ENCODE assay signal across 20 cellular contexts in genomic region chr11:2555891-2556290, GRCh38.
DNase-seq lines count a peak whose midpoint lies in the region; ATAC-seq and TF ChIP-seq lines count a peak whose summit lies in the region.
"Had no signal": no experiment of that assay in that cellular context is flagged by ENCODE, and none has a peak within 500 bp of the region (broad histone marks: within the 10 kb centered on the region; RNA-seq: fewer than 3 reads in every experiment).

No MANE protein-coding gene starts in this region.

- no peak overlapping the region for H3K18ac ChIP-seq in mesenchymal stem cell (ENCODE audit: low read depth in 1 of 2, low read length in 2 of 2)

- peaks cover 0 to 38% of the 10 kb centered on the region in 2 experiments for H3K27me3 ChIP-seq in mesenchymal stem cell (ENCODE audit: control insufficient read depth in 1 of 2, insufficient read depth in 1 of 2, low read length in 2 of 2)
- H3K27me3 ChIP-seq in sigmoid colon, result no peaks in the 10 kb centered on the region
- H3K27me3 ChIP-seq: Peyer's patch had no signal

- H3K9me3 Mint-ChIP-seq in CD14-positive monocyte, result peaks cover 0 to 6% (median 1%) of the 10 kb centered on the region in 7 donors
- H3K9me3 Mint-ChIP-seq in stimulated activated memory B cell treated with anti-CD40 and anti-IgM and Interleukin-4, amounts not matched to agents 10 μg/mL and 1 μg/mL and 100 μg/mL, for 72 hours, result no peaks in the 10 kb centered on the region
- H3K9me3 Mint-ChIP-seq: CD4-positive, alpha-beta memory T cell had no signal

- H2BK5ac ChIP-seq in mesenchymal stem cell (ENCODE audit: low read depth, low read length, poor library complexity, severe bottlenecking), result no peak overlapping the region

- H3K9ac ChIP-seq in mesenchymal stem cell (ENCODE audit: low read length), result no peak overlapping the region

- no peak overlapping the region for H3K27ac ChIP-seq in mesenchymal stem cell (ENCODE audit: low read length, poor library complexity, severe bottlenecking)
- H3K27ac ChIP-seq in sigmoid colon, result no peak overlapping the region
- H3K27ac ChIP-seq in substantia nigra (ENCODE audit: low read depth, low read length, poor library complexity, severe bottlenecking), result no peak overlapping the region
- H3K27ac ChIP-seq: 22Rv1, Peyer's patch had no signal

- no peaks in the 10 kb centered on the region for H3K79me1 ChIP-seq in mesenchymal stem cell (replicated peaks; ENCODE audit: low read length, poor library complexity, severe bottlenecking)

- TF ChIP-seq POLR2A in sigmoid colon (IDR thresholded peaks at IDR 0.05), result no peak

- intact Hi-C loops in CD14-positive monocyte (cut with micrococcal nuclease), result no loop called here
- intact Hi-C loops in sigmoid colon (cut with DNase I), result no loop called here

- H3K4me3 Mint-ChIP-seq in CD14-positive monocyte, result no peak overlapping the region
- H3K4me3 Mint-ChIP-seq in stimulated activated memory B cell treated with anti-CD40 and anti-IgM and Interleukin-4, amounts not matched to agents 10 μg/mL and 1 μg/mL and 100 μg/mL, for 72 hours, result no peak overlapping the region
- H3K4me3 Mint-ChIP-seq: CD4-positive, alpha-beta memory T cell had no signal

- 89% methylated on average over 12 of the region's 12 CpGs for WGBS in mesenchymal stem cell
- 96% methylated on average over 12 of the region's 12 CpGs for WGBS in sigmoid colon, 2 donors

- TF ChIP-seq EP300 in sigmoid colon (IDR thresholded peaks at IDR 0.05), result no peak

- H4K8ac ChIP-seq in mesenchymal stem cell (ENCODE audit: low read length), result no peak overlapping the region

- no peak overlapping the region for H3K4me3 ChIP-seq in mesenchymal stem cell (ENCODE audit: insufficient read depth in 1 of 2, low read depth in 1 of 2, low read length in 2 of 2)
- H3K4me3 ChIP-seq in sigmoid colon, result no peak overlapping the region
- H3K4me3 ChIP-seq: Peyer's patch had no signal

- H2BK12ac ChIP-seq in mesenchymal stem cell (ENCODE audit: low read length in 2 of 2), result no peak overlapping the region

- H3K36me3 ChIP-seq in mesenchymal stem cell (ENCODE audit: control insufficient read depth in 1 of 2, insufficient read depth in 2 of 2, low read depth in 1 of 2, low read length in 2 of 2) (no peaks in the 10 kb centered on the region), sigmoid colon (no peaks in the 10 kb centered on the region)
- H3K36me3 ChIP-seq: Peyer's patch had no signal

- H2BK15ac ChIP-seq in mesenchymal stem cell (ENCODE audit: low read depth, poor library complexity, severe bottlenecking), result peak overlapping the region; percentile 18

- peak; percentile 4 for DNase-seq in activated CD8-positive, alpha-beta memory T cell treated with anti-CD3 and anti-CD28 coated beads, Interleukin-2, amount 50 U/mL, for 4 hours
- no peak for DNase-seq in activated CD8-positive, alpha-beta memory T cell treated with anti-CD3 and anti-CD28 coated beads, Interleukin-2, amount 50 U/mL, for 48 hours
- DNase-seq in CD14-positive monocyte (ENCODE audit: low spot score) (peak; percentile 43), mesenchymal stem cell (no peak), sigmoid colon (peak; percentile 50), substantia nigra (lab: John Stamatoyannopoulos, UW) (no peak), NCI-H187 treated with DMSO at 0.1 percent for 48 hours (lab: John Stamatoyannopoulos, UW) (no peak)
- DNase-seq: CD4-positive, alpha-beta memory T cell; DMS53; EL; KBM-7; NCI-H1105; NCI-H2107; NCI-H510A; NCI-H748 treated with DMSO at 0.1 percent for 48 hours; NK-92 treated with Interleukin-12 subunit alpha and Interleukin-12 subunit beta, amount 100 ng/mL, for 24 hours; SHP77 treated with DMSO at 0.1 percent for 48 hours had no signal

- no peak overlapping the region for H2AFZ ChIP-seq in mesenchymal stem cell (ENCODE audit: low read depth, low read length)

- H3K4me1 ChIP-seq in mesenchymal stem cell (ENCODE audit: control insufficient read depth, insufficient read depth, low read depth, low read length) (peaks cover 4% of the 10 kb centered on the region), sigmoid colon (no peaks in the 10 kb centered on the region)

- TF ChIP-seq CTCF in CD14-positive monocyte (IDR thresholded peaks at IDR 0.05) (no peak), sigmoid colon (IDR thresholded peaks at IDR 0.05) (no peak)

- peaks cover 31% of the 10 kb centered on the region for H3K4me1 Mint-ChIP-seq in CD14-positive monocyte
- peaks cover 54% of the 10 kb centered on the region for H3K4me1 Mint-ChIP-seq in stimulated activated memory B cell treated with anti-CD40 and anti-IgM and Interleukin-4, amounts not matched to agents 10 μg/mL and 1 μg/mL and 100 μg/mL, for 72 hours

- H3K4me2 ChIP-seq in mesenchymal stem cell (ENCODE audit: low read length, poor library complexity, severe bottlenecking), result no peak overlapping the region

- H4K91ac ChIP-seq in mesenchymal stem cell (ENCODE audit: low read length), result no peak overlapping the region

- H3K36me3 Mint-ChIP-seq in CD14-positive monocyte, result peaks cover 12 to 17% of the 10 kb centered on the region in 2 donors
- peaks cover 24% of the 10 kb centered on the region for H3K36me3 Mint-ChIP-seq in stimulated activated memory B cell treated with anti-CD40 and anti-IgM and Interleukin-4, amounts not matched to agents 10 μg/mL and 1 μg/mL and 100 μg/mL, for 72 hours

- no peak overlapping the region for H2AK5ac ChIP-seq in mesenchymal stem cell (ENCODE audit: low read length, severe bottlenecking)

- no peak overlapping the region for H2BK120ac ChIP-seq in mesenchymal stem cell (ENCODE audit: low read depth, low read length)

- H3K27me3 Mint-ChIP-seq in CD14-positive monocyte (ENCODE audit: low read depth in 3 of 3), result peaks cover 0 to 3% (median 1%) of the 10 kb centered on the region in 3 donors
- no peaks in the 10 kb centered on the region for H3K27me3 Mint-ChIP-seq in stimulated activated memory B cell treated with anti-CD40 and anti-IgM and Interleukin-4, amounts not matched to agents 10 μg/mL and 1 μg/mL and 100 μg/mL, for 72 hours
- H3K27me3 Mint-ChIP-seq: CD4-positive, alpha-beta memory T cell had no signal

- H3K4ac ChIP-seq in mesenchymal stem cell (ENCODE audit: low read depth in 1 of 2, low read length in 2 of 2), result no peak overlapping the region

- H3K27ac Mint-ChIP-seq in CD14-positive monocyte, result no peak overlapping the region
- no peak overlapping the region for H3K27ac Mint-ChIP-seq in stimulated activated memory B cell treated with anti-CD40 and anti-IgM and Interleukin-4, amounts not matched to agents 10 μg/mL and 1 μg/mL and 100 μg/mL, for 72 hours
- H3K27ac Mint-ChIP-seq: CD4-positive, alpha-beta memory T cell had no signal

- no peak overlapping the region for H3K14ac ChIP-seq in mesenchymal stem cell (ENCODE audit: low read length in 2 of 2)

- H3K23ac ChIP-seq in mesenchymal stem cell (ENCODE audit: low read length in 2 of 2), result no peak overlapping the region

- no peak for ATAC-seq in stimulated activated memory B cell treated with anti-CD40 and anti-IgM and Interleukin-4, amounts not matched to agents 10 μg/mL and 1 μg/mL and 100 μg/mL, for 72 hours

- H3K9me3 ChIP-seq in mesenchymal stem cell (ENCODE audit: control insufficient read depth, low read length) (no peaks in the 10 kb centered on the region), sigmoid colon (no peaks in the 10 kb centered on the region)
- H3K9me3 ChIP-seq: Peyer's patch had no signal

Comparison
In these comparisons a context has a peak if more than half of its experiments do, and no peak if none do; other contexts are left out.
1. DNase-seq: peak in activated CD8-positive, alpha-beta memory T cell treated with anti-CD3 and anti-CD28 coated beads, Interleukin-2, amount 50 U/mL, for 4 hours (single experiment), CD14-positive monocyte (single experiment) and sigmoid colon (single experiment); none in activated CD8-positive, alpha-beta memory T cell treated with anti-CD3 and anti-CD28 coated beads, Interleukin-2, amount 50 U/mL, for 48 hours (single experiment), mesenchymal stem cell (single experiment), substantia nigra (0 of 49) and NCI-H187 treated with DMSO at 0.1 percent for 48 hours (single experiment).